Comparison of ENCODE assay signal across 8 cellular contexts in genomic region chr9:129320575-129321311, GRCh38.
DNase-seq lines count a peak whose midpoint lies in the region; ATAC-seq and TF ChIP-seq lines count a peak whose summit lies in the region.

No MANE protein-coding gene starts in this region.

- H3F3A ChIP-seq in OCI-LY1 (ENCODE audit: insufficient read depth, low read length): no peaks in the 10 kb centered on the region

- H3K4me1 ChIP-seq in OCI-LY1 (ENCODE audit: insufficient read depth, low read length, severe bottlenecking): peaks cover 8% of the 10 kb centered on the region

- no peaks in the 10 kb centered on the region for H3K9me3 ChIP-seq in OCI-LY1 (ENCODE audit: low read length)

- no peaks in the 10 kb centered on the region for H3K9me2 ChIP-seq in OCI-LY1 (ENCODE audit: low read depth, low read length)

- TF ChIP-seq CTCF in OCI-LY1 (IDR thresholded peaks at IDR 0.05; ENCODE audit: low read length): no peak

- no peak overlapping the region for H2AFZ ChIP-seq in OCI-LY1 (ENCODE audit: low read length)

- H3K79me2 ChIP-seq in OCI-LY1 (ENCODE audit: insufficient read depth, low read length): no peaks in the 10 kb centered on the region

- no peak overlapping the region for H3K27ac ChIP-seq in OCI-LY1 (ENCODE audit: low read depth, low read length, poor library complexity, severe bottlenecking)
- peak overlapping the region; percentile 97 for H3K27ac ChIP-seq in temporal lobe (ENCODE audit: low read depth, low read length)

- no peak overlapping the region for H3K4me3 ChIP-seq in OCI-LY1 (ENCODE audit: low read depth, low read length, poor library complexity, severe bottlenecking)

- no peak overlapping the region; the same call in 1 of the 2 replicates for H3K9ac ChIP-seq in OCI-LY1 (ENCODE audit: low read length)

- H3K4me2 ChIP-seq in OCI-LY1 (ENCODE audit: low read length): peak overlapping the region; percentile 19; the same call in 1 of the 2 replicates

- H3K27me3 ChIP-seq in OCI-LY1 (ENCODE audit: insufficient read depth, low read length): peaks cover 12% of the 10 kb centered on the region; the same call in 1 of the 2 replicates

- DNase-seq in ELF-1 (ENCODE audit: low read depth, low spot score) (peak; percentile 81), fibroblast of the conjunctiva (ENCODE audit: low read depth) (peak; percentile 83), myocyte (ENCODE audit: low read depth) (peak; percentile 81)
- DNase-seq in activated effector memory CD4-positive, alpha-beta T cell treated with Interleukin-2 at 50 U/mL for 16 hours: peak; percentile 12

- H3K36me3 ChIP-seq in OCI-LY1 (ENCODE audit: insufficient read depth, low read length): no peaks in the 10 kb centered on the region

- ATAC-seq in HG03135 (IDR thresholded peaks at IDR 0.05; ENCODE audit: unreplicated experiment) (peak; percentile 72), GM21576 (IDR thresholded peaks at IDR 0.05; ENCODE audit: unreplicated experiment) (no peak)

- no peaks in the 10 kb centered on the region for H4K20me1 ChIP-seq in OCI-LY1 (ENCODE audit: insufficient read depth, low read length)

Comparison
In these comparisons a context has a peak if more than half of its experiments do, and no peak if none do; other contexts are left out.
1. DNase-seq: peak in every context shown above with its lines; median percentile 83 in fibroblast of the conjunctiva; 81 in ELF-1; 81 in myocyte; 12 in activated effector memory CD4-positive, alpha-beta T cell treated with Interleukin-2 at 50 U/mL for 16 hours.